In the genomic region with DNA sequence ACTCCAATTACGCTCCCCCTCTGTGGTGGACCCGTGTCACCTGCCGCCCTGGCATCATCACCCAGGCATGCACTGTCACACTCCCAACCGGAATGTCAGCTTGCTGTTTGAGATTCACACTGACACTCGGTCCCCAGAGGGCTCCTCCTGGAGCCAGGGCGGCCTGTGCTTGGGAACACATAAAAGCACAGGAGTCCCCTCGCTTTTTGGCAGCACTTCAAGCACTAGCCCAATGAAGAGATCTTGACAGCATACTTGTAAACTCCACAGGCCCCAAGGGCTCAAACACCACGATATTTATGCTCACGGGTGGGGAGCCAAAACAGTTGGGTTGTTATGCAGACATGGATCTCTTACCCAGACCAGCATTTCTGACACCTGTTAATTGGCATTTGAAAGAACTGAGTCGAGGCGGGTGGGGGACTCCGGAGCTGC, we compare ENCODE assay signal across 29 cellular contexts.
DNase-seq lines count a peak whose midpoint lies in the region; ATAC-seq, FAIRE-seq and TF ChIP-seq lines count a peak whose summit lies in the region.
"Had no signal": no experiment of that assay in that cellular context is flagged by ENCODE, and none has a peak within 500 bp of the region (broad histone marks: within the 10 kb centered on the region; RNA-seq: fewer than 3 reads in every experiment).

No MANE protein-coding gene starts in this region.

- TF ChIP-seq RAD21 in H1 (IDR thresholded peaks at IDR 0.05 in 1 of 2, conservative IDR thresholded peaks at IDR 0.05 in 1 of 2; ENCODE audit: low read depth in 2 of 2, low read length in 2 of 2) = no peak

- H3K27me3 ChIP-seq in H1 (replicated peaks in 1 of 4; ENCODE audit: control insufficient read depth in 3 of 4, extremely low read depth in 1 of 4, insufficient read depth in 3 of 4, low read length in 3 of 4) (peaks cover 0 to 3% (median 2%) of the 10 kb centered on the region in 4 experiments; a peak in 4 of 7 replicates), skeletal muscle tissue (ENCODE audit: control insufficient read depth in 3 of 3, insufficient read depth in 3 of 3, low read length in 3 of 3) (no peaks in the 10 kb centered on the region)
- H3K27me3 ChIP-seq: ovary had no signal

- WGBS in H1 (ENCODE audit: extremely low coverage in 1 of 2, insufficient coverage in 1 of 2, insufficient read length in 1 of 2, insufficient replicate concordance in 2 of 2, low coverage in 1 of 2, low lambda C conversion rate in 2 of 2, missing lambda C conversion rate in 1 of 2), 2 experiments = 26% methylated on average over 11 of the region's 12 CpGs; no CpG with 5 or more reads in 1 of the 2 experiments

- no peak overlapping the region for H2AK5ac ChIP-seq in H1 (ENCODE audit: low read depth, low read length)

- H4K91ac ChIP-seq in H1 (replicated peaks; ENCODE audit: insufficient read length, low read length) = no peak overlapping the region

- H3K4ac ChIP-seq in H1 (replicated peaks; ENCODE audit: insufficient read length, low read depth, low read length) = no peak overlapping the region

- no peaks in the 10 kb centered on the region for H4K20me1 ChIP-seq in H1 (replicated peaks in 1 of 2; ENCODE audit: control insufficient read depth in 1 of 2, insufficient read depth in 2 of 2, low read length in 2 of 2)

- H3K4me1 Mint-ChIP-seq in activated naive CD4-positive, alpha-beta T cell treated with anti-CD3 and anti-CD28 coated beads, Interleukin-2, amount 10 ng/mL, durations not matched to agents 7 days and 5 days = no peaks in the 10 kb centered on the region
- H3K4me1 Mint-ChIP-seq: brain; memory B cell; stimulated activated naive B cell treated with anti-CD40 and anti-IgM and Interleukin-4, amounts not matched to agents 10 μg/mL and 1 μg/mL and 100 μg/mL, for 72 hours had no signal

- peak overlapping the region; percentile 14 to 42; a peak in 3 of 4 replicates for H3K4me2 ChIP-seq in H1 (ENCODE audit: insufficient read depth in 1 of 2, low read depth in 2 of 2, low read length in 2 of 2)

- FAIRE-seq in H1 (lab: Jason Lieb, UNC) = no peak

- no peak overlapping the region for H4K8ac ChIP-seq in H1 (ENCODE audit: extremely low read depth, insufficient read depth, low read length)

- H3K4me1 ChIP-seq in H1 (replicated peaks in 1 of 4; ENCODE audit: control insufficient read depth in 3 of 4, insufficient read depth in 4 of 4, low read length in 3 of 4) (peaks cover 3 to 11% (median 8%) of the 10 kb centered on the region in 4 experiments), skeletal muscle tissue (ENCODE audit: control insufficient read depth in 3 of 3, insufficient read depth in 3 of 3, low read length in 3 of 3) (peaks cover 20 to 46% (median 34%) of the 10 kb centered on the region in 3 donors)
- H3K4me1 ChIP-seq: foreskin keratinocyte had no signal

- no peak overlapping the region for H2BK20ac ChIP-seq in H1 (ENCODE audit: low read length)

- no peak overlapping the region for H2BK5ac ChIP-seq in H1 (ENCODE audit: low read depth, low read length)

- no peak overlapping the region for H3K14ac ChIP-seq in H1 (ENCODE audit: insufficient read length)

- no peak overlapping the region for H3K27ac Mint-ChIP-seq in activated naive CD4-positive, alpha-beta T cell treated with anti-CD3 and anti-CD28 coated beads, Interleukin-2, amount 10 ng/mL, durations not matched to agents 7 days and 5 days
- H3K27ac Mint-ChIP-seq: activated CD8-positive, alpha-beta T cell treated with anti-CD3 and anti-CD28 coated beads for 36 hours; brain; memory B cell; naive thymus-derived CD4-positive, alpha-beta T cell; stimulated activated naive B cell treated with anti-CD40 and anti-IgM and Interleukin-4, amounts not matched to agents 10 μg/mL and 1 μg/mL and 100 μg/mL, for 72 hours had no signal

- no peak overlapping the region for H2BK12ac ChIP-seq in H1 (ENCODE audit: low read depth, low read length)

- ATAC-seq in HG03108 (IDR thresholded peaks at IDR 0.05; ENCODE audit: unreplicated experiment) (no peak), HG02678 (IDR thresholded peaks at IDR 0.05; ENCODE audit: unreplicated experiment) (no peak)
- ATAC-seq: activated CD8-positive, alpha-beta T cell treated with anti-CD3 and anti-CD28 coated beads for 36 hours; foreskin keratinocyte; HCT116; naive thymus-derived CD4-positive, alpha-beta T cell; stimulated activated naive B cell treated with anti-CD40 and anti-IgM and Interleukin-4, amounts not matched to agents 10 μg/mL and 1 μg/mL and 100 μg/mL, for 72 hours had no signal

- no peak for TF ChIP-seq EP300 in H1 (IDR thresholded peaks at IDR 0.05; ENCODE audit: borderline replicate concordance in 1 of 2, low read depth in 2 of 2, low read length in 2 of 2)

- H3K36me3 ChIP-seq in H1 (ENCODE audit: control insufficient read depth in 2 of 4, insufficient read depth in 4 of 4, low read length in 3 of 4) = no peaks in the 10 kb centered on the region
- no peaks in the 10 kb centered on the region for H3K36me3 ChIP-seq in skeletal muscle tissue (ENCODE audit: control insufficient read depth in 3 of 3, insufficient read depth in 3 of 3, low read length in 3 of 3)
- H3K36me3 ChIP-seq: ovary, thoracic aorta had no signal

- H3K4me3 ChIP-seq in H1 (ENCODE audit: extremely low read depth in 1 of 4, insufficient read depth in 2 of 4, low read depth in 3 of 4, low read length in 4 of 4) (peak overlapping the region in 1 of 4 experiments; percentile 31; a peak in 1 of 8 replicates), skeletal muscle tissue (ENCODE audit: low read length in 3 of 3) (peak overlapping the region; percentile 53 to 58 (median 56))
- H3K4me3 ChIP-seq: ovary, thoracic aorta had no signal

- H3K9me3 Mint-ChIP-seq in activated naive CD4-positive, alpha-beta T cell treated with anti-CD3 and anti-CD28 coated beads, Interleukin-2, amount 10 ng/mL, durations not matched to agents 7 days and 5 days = no peaks in the 10 kb centered on the region
- H3K9me3 Mint-ChIP-seq: activated CD8-positive, alpha-beta T cell treated with anti-CD3 and anti-CD28 coated beads for 36 hours had no signal

- no peak overlapping the region for H2BK15ac ChIP-seq in H1 (ENCODE audit: low read length)

- no peak for TF ChIP-seq POLR2A in H1 (IDR thresholded peaks at IDR 0.05; ENCODE audit: control extremely low read depth in 1 of 2, low read depth in 2 of 2, low read length in 2 of 2)

- H3K9ac ChIP-seq in H1 (replicated peaks in 1 of 4; ENCODE audit: extremely low read depth in 1 of 4, low read depth in 3 of 4, low read length in 3 of 4) (no peak overlapping the region), skeletal muscle tissue (ENCODE audit: low read depth in 1 of 3, low read length in 3 of 3) (peak overlapping the region; percentile 67 to 86 (median 73))

- TF ChIP-seq CTCF in H1 (IDR thresholded peaks at IDR 0.05; ENCODE audit: control extremely low read depth in 1 of 3, insufficient read depth in 1 of 3, low read depth in 1 of 3, low read length in 3 of 3) = no peak

- H3K36me3 Mint-ChIP-seq in activated naive CD4-positive, alpha-beta T cell treated with anti-CD3 and anti-CD28 coated beads, Interleukin-2, amount 10 ng/mL, durations not matched to agents 7 days and 5 days = no peaks in the 10 kb centered on the region
- H3K36me3 Mint-ChIP-seq: brain; memory B cell; naive thymus-derived CD4-positive, alpha-beta T cell; stimulated activated naive B cell treated with anti-CD40 and anti-IgM and Interleukin-4, amounts not matched to agents 10 μg/mL and 1 μg/mL and 100 μg/mL, for 72 hours had no signal

- no peak overlapping the region for H2AFZ ChIP-seq in H1 (ENCODE audit: low read length)

- no peaks in the 10 kb centered on the region for H3K23me2 ChIP-seq in H1 (ENCODE audit: low read depth, low read length)

- CTCF ChIA-PET in H1 (lab: Charles Lee; ENCODE audit: partially characterized antibody) = interaction anchor here (0.9 to 1.9 kb wide), 4 partner anchors 11 to 60 kb away, joined by 3 to 8 read pairs (median 4); no protein-coding TSS in a partner anchor
- CTCF ChIA-PET in activated naive CD4-positive, alpha-beta T cell treated with anti-CD3 and anti-CD28 coated beads, Interleukin-2, amount 10 ng/mL, durations not matched to agents 7 days and 5 days (lab: Charles Lee) = interaction anchor here (1.2 kb wide), 1 partner anchor 10 kb away, joined by 4 read pairs; no protein-coding TSS in a partner anchor

- no peak overlapping the region for H2BK120ac ChIP-seq in H1 (replicated peaks; ENCODE audit: low read depth, low read length)

- peak in 2 of 3 experiments; percentile 12 to 55 for DNase-seq in NCI-H1417 (lab: John Stamatoyannopoulos, UW)
- DNase-seq in NCI-H1417 treated with DMSO at 0.1 percent for 48 hours (lab: John Stamatoyannopoulos, UW) = no peak
- peak in 1 of 2 experiments; percentile 50 for DNase-seq in H1 (ENCODE audit: low read depth in 1 of 2, low spot score in 2 of 2)
- DNase-seq in iPS-NIHi7 (ENCODE audit: extremely low spot score) = peak; percentile 32
- DNase-seq in activated naive CD4-positive, alpha-beta T cell treated with anti-CD3 and anti-CD28 coated beads, Interleukin-2, amount 10 ng/mL, durations not matched to agents 7 days and 5 days = no peak
- DNase-seq: 8988T; activated CD4-positive, CD25-positive, alpha-beta regulatory T cell; activated CD8-positive, alpha-beta T cell treated with anti-CD3 and anti-CD28 coated beads for 36 hours; activated effector memory CD4-positive, alpha-beta T cell treated with anti-CD3 and anti-CD28 coated beads, Interleukin-2, amount 50 U/mL, for 16 hours; activated T-cell treated with anti-CD3 and anti-CD28 coated beads for 4 hours; DMS53; effector CD4-positive, alpha-beta T cell; foreskin keratinocyte; hypothalamus; Karpas-422; naive thymus-derived CD4-positive, alpha-beta T cell; NCI-H2029 treated with DMSO at 0.1 percent for 48 hours; NCI-H510A treated with DMSO at 0.1 percent for 48 hours; ovary; stimulated activated CD4-positive, alpha-beta T cell treated with anti-CD3 and anti-CD28 coated beads, Interleukin-1b, Interleukin-23, amount 100 ng/mL, for 48 hours; stimulated activated naive B cell treated with anti-CD40 and anti-IgM and Interleukin-4, amounts not matched to agents 10 μg/mL and 1 μg/mL and 100 μg/mL, for 72 hours; T1000 had no signal

- H3K23ac ChIP-seq in H1 (ENCODE audit: insufficient read length) = no peak overlapping the region

- POLR2A ChIA-PET in H1 (lab: Charles Lee; ENCODE audit: partially characterized antibody) = no interaction called here

- no peak overlapping the region for H4K5ac ChIP-seq in H1 (ENCODE audit: insufficient read length, low read depth, low read length)

- H3K9me3 ChIP-seq in H1 (ENCODE audit: insufficient read depth in 2 of 2, low read depth in 1 of 2, low read length in 1 of 2) = no peaks in the 10 kb centered on the region
- no peaks in the 10 kb centered on the region for H3K9me3 ChIP-seq in skeletal muscle tissue (ENCODE audit: control insufficient read depth in 3 of 3, low read length in 3 of 3)
- H3K9me3 ChIP-seq: ovary, thoracic aorta had no signal

- no peaks in the 10 kb centered on the region for H3K27me3 Mint-ChIP-seq in activated naive CD4-positive, alpha-beta T cell treated with anti-CD3 and anti-CD28 coated beads, Interleukin-2, amount 10 ng/mL, durations not matched to agents 7 days and 5 days
- H3K27me3 Mint-ChIP-seq: activated CD8-positive, alpha-beta T cell treated with anti-CD3 and anti-CD28 coated beads for 36 hours; brain; memory B cell; stimulated activated naive B cell treated with anti-CD40 and anti-IgM and Interleukin-4, amounts not matched to agents 10 μg/mL and 1 μg/mL and 100 μg/mL, for 72 hours had no signal

- no peak overlapping the region for H3K18ac ChIP-seq in H1 (ENCODE audit: extremely low read depth, low read length)

- no peak overlapping the region for H3K56ac ChIP-seq in H1 (replicated peaks; ENCODE audit: insufficient read length, low read depth, low read length)

- no peaks in the 10 kb centered on the region for H3K79me2 ChIP-seq in H1 (ENCODE audit: control insufficient read depth in 1 of 2, insufficient read depth in 2 of 2, low read length in 2 of 2)

- no peaks in the 10 kb centered on the region for H3K79me1 ChIP-seq in H1 (ENCODE audit: low read depth, low read length)

- H3K27ac ChIP-seq in H1 (ENCODE audit: low read depth, low read length) (no peak overlapping the region), skeletal muscle tissue (ENCODE audit: low read depth, low read length) (peak overlapping the region; percentile 91)
- H3K27ac ChIP-seq: foreskin keratinocyte, ovary, thoracic aorta had no signal

- H3K4me3 Mint-ChIP-seq in activated naive CD4-positive, alpha-beta T cell treated with anti-CD3 and anti-CD28 coated beads, Interleukin-2, amount 10 ng/mL, durations not matched to agents 7 days and 5 days = no peak overlapping the region
- H3K4me3 Mint-ChIP-seq: activated CD8-positive, alpha-beta T cell treated with anti-CD3 and anti-CD28 coated beads for 36 hours; brain; memory B cell; naive thymus-derived CD4-positive, alpha-beta T cell; stimulated activated naive B cell treated with anti-CD40 and anti-IgM and Interleukin-4, amounts not matched to agents 10 μg/mL and 1 μg/mL and 100 μg/mL, for 72 hours had no signal

Comparison
In these comparisons a context has a peak if more than half of its experiments do, and no peak if none do; other contexts are left out.
1. DNase-seq: peak in NCI-H1417 (2 of 3) and iPS-NIHi7 (single experiment); none in NCI-H1417 treated with DMSO at 0.1 percent for 48 hours (single experiment) and activated naive CD4-positive, alpha-beta T cell treated with anti-CD3 and anti-CD28 coated beads, Interleukin-2, amount 10 ng/mL, durations not matched to agents 7 days and 5 days (single experiment).
2. H3K9ac ChIP-seq: peak in skeletal muscle tissue (3 of 3); none in H1 (0 of 4).